Comparison of ENCODE assay signal across 27 cellular contexts in the genomic region with DNA sequence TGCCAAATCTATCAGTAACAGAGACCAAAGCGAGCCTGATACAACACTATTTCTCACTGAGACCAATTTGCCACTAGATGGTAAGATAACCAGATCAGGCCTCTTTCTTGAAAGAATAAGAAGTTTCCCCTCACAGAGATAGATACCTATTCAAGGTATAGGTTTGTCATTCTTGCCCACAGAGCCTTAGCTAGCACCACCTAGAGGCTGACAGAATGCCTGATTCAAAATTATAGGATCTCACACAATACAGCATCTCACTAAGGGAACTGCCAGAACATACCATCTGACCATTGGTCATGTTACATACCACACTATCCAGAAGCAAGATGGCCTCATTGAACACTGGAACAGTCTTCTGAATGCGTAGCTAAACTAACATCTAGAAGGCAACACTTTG.
"Had no signal": no experiment of that assay in that cellular context is flagged by ENCODE, and none has a peak within 500 bp of the region (broad histone marks: within the 10 kb centered on the region; RNA-seq: fewer than 3 reads in every experiment).

No MANE protein-coding gene starts in this region.

- H3K36me3 Mint-ChIP-seq: activated naive CD8-positive, alpha-beta T cell; naive thymus-derived CD4-positive, alpha-beta T cell; stimulated activated effector memory CD8-positive, alpha-beta T cell treated with anti-CD3 and anti-CD28 coated beads, Interleukin-12 subunit alpha, Interleukin-12 subunit beta, amount 100 ng/mL, for 72 hours had no signal

- H3K9me3 ChIP-seq: adrenal gland, right lobe of liver, tibial artery had no signal

- H3K4me1 ChIP-seq: adrenal gland, left lung, right lobe of liver, tibial artery had no signal

- H3K4me2 ChIP-seq: hepatocyte had no signal

- H3K79me2 ChIP-seq: hepatocyte had no signal

- H3K4me3 Mint-ChIP-seq: activated naive CD8-positive, alpha-beta T cell; central memory CD8-positive, alpha-beta T cell; effector memory CD8-positive, alpha-beta T cell; naive thymus-derived CD4-positive, alpha-beta T cell; neural crest cell; stimulated activated effector memory CD8-positive, alpha-beta T cell treated with anti-CD3 and anti-CD28 coated beads, Interleukin-12 subunit alpha, Interleukin-12 subunit beta, amount 100 ng/mL, for 72 hours; stimulated activated naive CD8-positive, alpha-beta T cell treated with anti-CD3 and anti-CD28 coated beads, Interleukin-15, amount 100 ng/mL, for 72 hours had no signal

- H3K4me3 ChIP-seq: adrenal gland, hepatocyte, left lung, lung, right lobe of liver, skin epidermis, tibial artery had no signal

- H3K27me3 ChIP-seq: adrenal gland, hepatocyte, left lung, right lobe of liver, tibial artery had no signal

- H2AFZ ChIP-seq: hepatocyte had no signal

- H3K36me3 ChIP-seq: adrenal gland, left lung, right lobe of liver, tibial artery had no signal

- H3K4me1 Mint-ChIP-seq: central memory CD8-positive, alpha-beta T cell; naive thymus-derived CD4-positive, alpha-beta T cell; neural crest cell; stimulated activated effector memory CD8-positive, alpha-beta T cell treated with anti-CD3 and anti-CD28 coated beads, Interleukin-12 subunit alpha, Interleukin-12 subunit beta, amount 100 ng/mL, for 72 hours; stimulated activated naive CD8-positive, alpha-beta T cell treated with anti-CD3 and anti-CD28 coated beads, Interleukin-15, amount 100 ng/mL, for 72 hours had no signal

- H3K27ac ChIP-seq: adrenal gland, hepatocyte, left lung, right lobe of liver, skin epidermis, tibial artery, VCaP had no signal

- ATAC-seq: effector memory CD8-positive, alpha-beta T cell; esophagus mucosa; left lung; naive thymus-derived CD4-positive, alpha-beta T cell; right lobe of liver; stimulated activated effector memory CD8-positive, alpha-beta T cell treated with anti-CD3 and anti-CD28 coated beads, Interleukin-12 subunit alpha, Interleukin-12 subunit beta, amount 100 ng/mL, for 72 hours; stimulated activated naive CD8-positive, alpha-beta T cell treated with anti-CD3 and anti-CD28 coated beads, Interleukin-15, amount 100 ng/mL, for 72 hours had no signal

- FAIRE-seq: astrocyte, colon, endothelial cell of umbilical vein had no signal

- DNase-seq: activated CD4-positive, alpha-beta T cell treated with anti-CD3 and anti-CD28 coated beads for 1 hour; activated naive CD4-positive, alpha-beta T cell; activated T-cell treated with anti-CD3 and anti-CD28 coated beads, Interleukin-2, amount 50 U/mL, for 1 hour; adrenal gland; effector memory CD8-positive, alpha-beta T cell; foreskin melanocyte; kidney glomerular epithelial cell; left lung; naive thymus-derived CD4-positive, alpha-beta T cell; occipital lobe; right lobe of liver; stimulated activated CD4-positive, alpha-beta T cell treated with anti-CD3 and anti-CD28 coated beads, Interleukin-2, amount 100 ng/mL, for 24 hours; stimulated activated naive CD8-positive, alpha-beta T cell treated with anti-CD3 and anti-CD28 coated beads, Interleukin-15, amount 100 ng/mL, for 72 hours; tibial artery had no signal

- H3K27me3 Mint-ChIP-seq: activated naive CD8-positive, alpha-beta T cell; central memory CD8-positive, alpha-beta T cell; effector memory CD8-positive, alpha-beta T cell; naive thymus-derived CD4-positive, alpha-beta T cell; stimulated activated naive CD8-positive, alpha-beta T cell treated with anti-CD3 and anti-CD28 coated beads, Interleukin-15, amount 100 ng/mL, for 72 hours had no signal

- H3K27ac Mint-ChIP-seq: activated naive CD8-positive, alpha-beta T cell; activated T-helper 2 cell treated with anti-CD3 and anti-CD28 coated beads, Interferon-gamma antibody, Interleukin-2, Interleukin-4, amounts not matched to agents 10 μg/mL and 5 μg/mL and 100 μg/mL, durations not matched to agents 14 hours and 24 hours and 36 hours; effector memory CD8-positive, alpha-beta T cell; naive thymus-derived CD4-positive, alpha-beta T cell; stimulated activated effector memory CD8-positive, alpha-beta T cell treated with anti-CD3 and anti-CD28 coated beads, Interleukin-12 subunit alpha, Interleukin-12 subunit beta, amount 100 ng/mL, for 72 hours; stimulated activated naive CD8-positive, alpha-beta T cell treated with anti-CD3 and anti-CD28 coated beads, Interleukin-15, amount 100 ng/mL, for 72 hours had no signal
